21 cellular contexts compared by ENCODE assay signal in the genomic region with DNA sequence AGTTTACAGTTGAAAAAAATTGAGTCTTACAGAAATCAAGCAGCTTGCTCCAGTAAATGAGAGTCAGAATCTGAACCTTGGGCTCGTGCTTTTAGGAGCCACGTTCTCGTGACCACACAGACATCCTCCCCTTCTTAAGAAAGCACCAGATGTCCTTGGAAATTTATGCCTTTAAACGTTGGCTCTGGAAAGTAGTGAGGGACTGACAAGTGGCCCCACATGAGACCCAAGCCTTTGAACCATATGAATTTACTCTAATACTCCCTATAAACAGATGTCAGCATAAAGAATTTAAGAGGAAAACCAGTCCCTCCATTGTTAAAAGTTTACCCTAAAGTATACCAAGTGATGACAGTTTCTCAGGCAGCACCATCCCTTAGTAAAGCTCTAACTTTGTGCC.
DNase-seq lines count a peak whose midpoint lies in the region; ATAC-seq and TF ChIP-seq lines count a peak whose summit lies in the region.
"Had no signal": no experiment of that assay in that cellular context is flagged by ENCODE, and none has a peak within 500 bp of the region (broad histone marks: within the 10 kb centered on the region; RNA-seq: fewer than 3 reads in every experiment).

No MANE protein-coding gene starts in this region.

- peak; percentile 60 to 78 for DNase-seq in NCI-H524 (lab: John Stamatoyannopoulos, UW)
- no peak for DNase-seq in esophagus muscularis mucosa (ENCODE audit: extremely low spot score)
- DNase-seq in sigmoid colon = peak; percentile 75
- DNase-seq in activated T-cell treated with anti-CD3 and anti-CD28 coated beads, Interleukin-2, amount 50 U/mL, for 4 hours = no peak
- no peak for DNase-seq in amniotic stem cell (lab: John Stamatoyannopoulos, UW)
- no peak for DNase-seq in germinal center (ENCODE audit: low spot score)
- DNase-seq in tibial nerve (ENCODE audit: low spot score in 2 of 2) = no peak
- DNase-seq: Caco-2; CD4-positive, alpha-beta T cell; EL; H9; NCI-H1417 treated with DMSO at 0.1 percent for 48 hours; NCI-H1930; NCI-H226; NCI-H526; Peyer's patch had no signal

- H3K4me1 ChIP-seq in esophagus muscularis mucosa = peaks cover 0 to 35% (median 17%) of the 10 kb centered on the region in 4 donors
- peaks cover 22% of the 10 kb centered on the region for H3K4me1 ChIP-seq in muscle layer of colon (ENCODE audit: insufficient read depth, low read length)
- H3K4me1 ChIP-seq in sigmoid colon = peaks cover 0 to 64% (median 27%) of the 10 kb centered on the region in 4 donors
- no peaks in the 10 kb centered on the region for H3K4me1 ChIP-seq in tibial nerve
- H3K4me1 ChIP-seq: Caco-2, Peyer's patch, SJSA1 had no signal

- no peak overlapping the region for H3K9ac ChIP-seq in muscle layer of colon (ENCODE audit: low read length)
- H3K9ac ChIP-seq: KMS-11 had no signal

- TF ChIP-seq CTCF in esophagus muscularis mucosa (IDR thresholded peaks at IDR 0.05) (no peak), sigmoid colon (IDR thresholded peaks at IDR 0.05) (no peak), tibial nerve (IDR thresholded peaks at IDR 0.05) (no peak)

- H3K9me3 ChIP-seq in esophagus muscularis mucosa (no peaks in the 10 kb centered on the region), muscle layer of colon (ENCODE audit: low read length) (no peaks in the 10 kb centered on the region), sigmoid colon (no peaks in the 10 kb centered on the region), tibial nerve (no peaks in the 10 kb centered on the region)
- H3K9me3 ChIP-seq: Caco-2, Peyer's patch, SJSA1 had no signal

- ATAC-seq in activated T-cell treated with anti-CD3 and anti-CD28 coated beads, Interleukin-2, amount 50 U/mL, for 4 hours = no peak
- ATAC-seq: GM12878 had no signal

- 41% methylated on average over 4 of the region's 4 CpGs for WGBS in esophagus muscularis mucosa
- WGBS in sigmoid colon, 2 donors = 61 to 80% methylated on average over 4 of the region's 4 CpGs
- 71 to 80% methylated on average over 4 of the region's 4 CpGs for WGBS in tibial nerve, 2 donors

- H3K4me3 Mint-ChIP-seq in activated T-cell treated with anti-CD3 and anti-CD28 coated beads, Interleukin-2, amount 50 U/mL, for 4 hours = no peak overlapping the region
- H3K4me3 Mint-ChIP-seq: CD4-positive, alpha-beta T cell; H9 had no signal

- no peak for TF ChIP-seq POLR2A in esophagus muscularis mucosa (IDR thresholded peaks at IDR 0.05; ENCODE audit: low read depth)
- no peak for TF ChIP-seq POLR2A in sigmoid colon (IDR thresholded peaks at IDR 0.05)
- TF ChIP-seq POLR2A in tibial nerve (IDR thresholded peaks at IDR 0.05) = no peak

- H3K36me3 ChIP-seq in esophagus muscularis mucosa = no peaks in the 10 kb centered on the region
- no peaks in the 10 kb centered on the region for H3K36me3 ChIP-seq in muscle layer of colon (ENCODE audit: insufficient read depth, low read length)
- H3K36me3 ChIP-seq in sigmoid colon = no peaks in the 10 kb centered on the region
- H3K36me3 ChIP-seq in tibial nerve = no peaks in the 10 kb centered on the region
- H3K36me3 ChIP-seq: Peyer's patch, SJSA1 had no signal

- H3K9me3 Mint-ChIP-seq in activated T-cell treated with anti-CD3 and anti-CD28 coated beads, Interleukin-2, amount 50 U/mL, for 4 hours = no peaks in the 10 kb centered on the region
- H3K9me3 Mint-ChIP-seq: CD4-positive, alpha-beta T cell; H9 had no signal

- H3K27me3 ChIP-seq in esophagus muscularis mucosa (no peaks in the 10 kb centered on the region), muscle layer of colon (ENCODE audit: control insufficient read depth in 1 of 2, insufficient read depth in 2 of 2, low read length in 2 of 2) (no peaks in the 10 kb centered on the region), sigmoid colon (no peaks in the 10 kb centered on the region), tibial nerve (no peaks in the 10 kb centered on the region)
- H3K27me3 ChIP-seq: Peyer's patch had no signal

- no peak overlapping the region for H3K4me3 ChIP-seq in esophagus muscularis mucosa
- H3K4me3 ChIP-seq in muscle layer of colon (ENCODE audit: low read depth in 1 of 2, low read length in 2 of 2) = no peak overlapping the region
- no peak overlapping the region for H3K4me3 ChIP-seq in sigmoid colon
- no peak overlapping the region for H3K4me3 ChIP-seq in tibial nerve
- H3K4me3 ChIP-seq: GM12878, Peyer's patch, SJSA1 had no signal

- intact Hi-C loops in esophagus muscularis mucosa (cut with DNase I) (no loop called here), sigmoid colon (cut with DNase I) (loop anchor here (2.0 to 10.0 kb wide), 3 partner anchors 85 to 349 kb away; a partner anchor contains a TSS)

- H3K36me3 Mint-ChIP-seq in activated T-cell treated with anti-CD3 and anti-CD28 coated beads, Interleukin-2, amount 50 U/mL, for 4 hours (ENCODE audit: insufficient read depth) = no peaks in the 10 kb centered on the region

- no peak for TF ChIP-seq EP300 in esophagus muscularis mucosa (IDR thresholded peaks at IDR 0.05)
- TF ChIP-seq EP300 in sigmoid colon (IDR thresholded peaks at IDR 0.05) = peak; percentile 80 to 90 (median 87)
- no peak for TF ChIP-seq EP300 in tibial nerve (IDR thresholded peaks at IDR 0.05)

- H3K4me1 Mint-ChIP-seq in activated T-cell treated with anti-CD3 and anti-CD28 coated beads, Interleukin-2, amount 50 U/mL, for 4 hours (ENCODE audit: low read depth) = no peaks in the 10 kb centered on the region

- peaks cover 2% of the 10 kb centered on the region for H3K27me3 Mint-ChIP-seq in activated T-cell treated with anti-CD3 and anti-CD28 coated beads, Interleukin-2, amount 50 U/mL, for 4 hours (ENCODE audit: low read depth)

- H3K27ac ChIP-seq in esophagus muscularis mucosa (replicated peaks in 1 of 4) = peak overlapping the region; percentile 58 to 69 (median 66)
- peak overlapping the region; percentile 88 for H3K27ac ChIP-seq in muscle layer of colon (ENCODE audit: low read depth, low read length)
- peak overlapping the region; percentile 53 to 85 (median 80) for H3K27ac ChIP-seq in sigmoid colon
- H3K27ac ChIP-seq in tibial nerve = no peak overlapping the region
- H3K27ac ChIP-seq: HL-60, KMS-11, SJSA1 had no signal

Comparison
In these comparisons a context has a peak if more than half of its experiments do, and no peak if none do; other contexts are left out.
1. DNase-seq: peak in NCI-H524 (2 of 2) and sigmoid colon (single experiment); none in esophagus muscularis mucosa (single experiment), activated T-cell treated with anti-CD3 and anti-CD28 coated beads, Interleukin-2, amount 50 U/mL, for 4 hours (single experiment), amniotic stem cell (single experiment), germinal center (single experiment) and tibial nerve (0 of 2).
2. H3K27ac ChIP-seq: peak in esophagus muscularis mucosa (4 of 4), muscle layer of colon (single experiment) and sigmoid colon (4 of 4); none in tibial nerve (0 of 4).